In the genomic region with DNA sequence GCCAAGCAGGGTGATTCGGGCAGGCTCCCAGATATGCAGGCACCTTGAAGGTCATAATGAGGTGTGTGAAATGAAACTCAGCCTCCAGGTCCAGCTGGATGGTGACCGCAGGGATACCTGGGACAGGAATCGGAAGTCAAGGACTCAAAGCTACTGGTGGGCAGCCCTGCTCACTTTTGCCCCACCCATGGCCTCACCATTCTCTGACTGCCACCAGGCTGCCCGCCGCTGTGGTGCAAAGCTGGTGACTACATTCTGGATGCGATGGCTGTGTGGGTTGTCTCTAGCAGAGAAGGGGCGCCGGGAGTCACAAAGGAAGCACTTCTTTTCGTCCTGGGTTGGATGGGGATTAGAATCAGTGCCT, we compare ENCODE assay signal across 1 cellular context.
TF ChIP-seq lines count a peak whose summit lies in the region.

No MANE protein-coding gene starts in this region.

TF ChIP-seq in GM23338, 12 proteins besides CTCF, POLR2A, EP300 and RAD21:
- TF ChIP-seq ZNF462 (CRISPR knock-in tag; IDR thresholded peaks at IDR 0.05) (no peak), POLR2AphosphoS5 (IDR thresholded peaks at IDR 0.05; ENCODE audit: low read depth) (no peak), REST (IDR thresholded peaks at IDR 0.05; ENCODE audit: unreplicated experiment) (no peak), STAT1 (IDR thresholded peaks at IDR 0.05; ENCODE audit: unreplicated experiment) (no peak), EZH2 (IDR thresholded peaks at IDR 0.05; ENCODE audit: low read depth, unreplicated experiment) (no peak), ZNF114 (CRISPR knock-in tag; IDR thresholded peaks at IDR 0.05) (no peak), ETS1 (IDR thresholded peaks at IDR 0.05) (no peak), ZNF331 (CRISPR knock-in tag; IDR thresholded peaks at IDR 0.05; ENCODE audit: low read depth) (no peak)
